In the genomic region with DNA sequence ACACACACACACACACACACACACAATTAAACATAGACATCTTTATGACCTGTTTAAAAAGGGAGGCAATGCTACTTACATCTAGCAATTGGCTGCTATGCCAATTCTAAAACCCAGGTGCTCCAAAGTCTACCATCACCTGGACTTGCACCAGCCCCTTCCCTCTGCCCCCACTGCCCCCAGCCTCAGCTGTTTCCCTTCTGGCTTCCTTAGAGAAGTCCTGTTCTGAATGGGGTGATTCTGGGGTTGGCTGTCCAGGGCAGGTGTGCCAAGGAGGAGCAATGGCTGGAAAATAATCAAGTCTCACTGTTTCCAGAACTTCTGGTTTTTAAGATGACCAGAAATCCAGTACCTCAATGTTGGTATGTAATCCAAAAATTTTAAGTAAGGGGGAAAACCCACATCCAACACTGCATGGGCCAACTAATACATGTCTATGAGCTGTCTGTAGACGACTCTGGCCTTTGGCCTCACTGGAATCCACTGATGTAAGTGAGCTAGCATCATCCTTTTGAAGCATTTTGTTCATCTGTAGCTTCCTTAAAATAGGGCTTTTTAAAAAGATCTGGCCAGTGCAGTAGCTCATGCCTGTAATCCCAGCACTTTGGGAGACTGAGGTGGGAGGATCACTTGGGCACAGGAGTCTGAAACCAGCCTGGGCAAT, we compare ENCODE assay signal across 21 cellular contexts. TPM values are rescaled to one million over a fixed set of nuclear protein-coding genes. Genes with fewer than 3 reads are reported as not detected.
DNase-seq lines count a peak whose midpoint lies in the region; ATAC-seq and TF ChIP-seq lines count a peak whose summit lies in the region.
"Had no signal": no experiment of that assay in that cellular context is flagged by ENCODE, and none has a peak within 500 bp of the region (broad histone marks: within the 10 kb centered on the region; RNA-seq: fewer than 3 reads in every experiment).

No MANE protein-coding gene starts in this region.

- TF ChIP-seq RAD21 in SK-N-SH (IDR thresholded peaks at IDR 0.05; ENCODE audit: low read length): no peak

- H3K9me3 Mint-ChIP-seq in HFFc6: no peaks in the 10 kb centered on the region
- H3K9me3 Mint-ChIP-seq in neural crest cell: no peaks in the 10 kb centered on the region

- H3K27me3 Mint-ChIP-seq in HFFc6 (ENCODE audit: insufficient read depth) (peaks cover 2% of the 10 kb centered on the region), neural crest cell (ENCODE audit: low read depth) (peaks cover 3% of the 10 kb centered on the region)

- H3K4me1 ChIP-seq in SK-N-SH (ENCODE audit: control insufficient read depth in 1 of 2, insufficient read depth in 2 of 2, low read depth in 1 of 2, low read length in 1 of 2): peaks cover 11 to 21% of the 10 kb centered on the region in 2 experiments; a peak in 3 of 4 replicates

- H3K4me1 Mint-ChIP-seq in HFFc6 (ENCODE audit: low read depth) (peaks cover 54% of the 10 kb centered on the region), neural crest cell (peaks cover 36% of the 10 kb centered on the region)

- H3K9me3 ChIP-seq in SK-N-SH: no peaks in the 10 kb centered on the region
- H3K9me3 ChIP-seq: adrenal gland, mucosa of descending colon had no signal

- H3K4me3 ChIP-seq in SK-N-SH (ENCODE audit: low read depth in 2 of 2, low read length in 1 of 2): no peak overlapping the region; a peak in 1 of 4 replicates
- H3K4me3 ChIP-seq in choroid plexus epithelial cell (ENCODE audit: low read depth, low read length): no peak overlapping the region
- H3K4me3 ChIP-seq: adrenal gland, mucosa of descending colon had no signal

- H3K27me3 ChIP-seq in SK-N-SH (ENCODE audit: insufficient read depth): no peaks in the 10 kb centered on the region
- H3K27me3 ChIP-seq: adrenal gland had no signal

- H3K27ac ChIP-seq in SK-N-SH (ENCODE audit: low read depth in 2 of 2, low read length in 1 of 2): no peak overlapping the region
- H3K27ac ChIP-seq: 22Rv1 had no signal

- H3K27ac Mint-ChIP-seq in HFFc6 (peak overlapping the region; percentile 99; the same call in 1 of the 2 replicates), neural crest cell (ENCODE audit: unreplicated experiment) (no peak overlapping the region)

- CTCF ChIA-PET in SK-N-SH (lab: Yijun Ruan, JAX): interaction anchor here (1.2 to 3.8 kb wide), 2 partner anchors 13 to 15 kb away, joined by 3 to 19 read pairs; no protein-coding TSS in a partner anchor

- 0 out of 2 replicates have a peak overlapping the region, but pooled peaks have one; percentile 82 for H3K9ac ChIP-seq in SK-N-SH

- peaks cover 23% of the 10 kb centered on the region for H3K36me3 Mint-ChIP-seq in HFFc6 (ENCODE audit: low read depth)
- no peaks in the 10 kb centered on the region for H3K36me3 Mint-ChIP-seq in neural crest cell (ENCODE audit: low read depth)

- H3F3A ChIP-seq in SK-N-SH (replicated peaks; ENCODE audit: insufficient read depth): peaks cover 12% of the 10 kb centered on the region

- 55% methylated on average over 1 of the region's 1 CpG for WGBS in SK-N-SH (ENCODE audit: low lambda C conversion rate)

- H3K9me2 ChIP-seq in SK-N-SH: no peaks in the 10 kb centered on the region

- H3K36me3 ChIP-seq in SK-N-SH (replicated peaks in 1 of 2; ENCODE audit: control insufficient read depth in 1 of 2, insufficient read depth in 2 of 2, low read length in 1 of 2): peaks cover 17 to 36% of the 10 kb centered on the region in 2 experiments

- no peak for TF ChIP-seq CTCF in SK-N-SH (IDR thresholded peaks at IDR 0.05)
- TF ChIP-seq CTCF in HFFc6 (IDR thresholded peaks at IDR 0.05): no peak
- no peak for TF ChIP-seq CTCF in choroid plexus epithelial cell (conservative IDR thresholded peaks at IDR 0.05; ENCODE audit: low read depth, low read length)
- TF ChIP-seq CTCF in neural crest cell (conservative IDR thresholded peaks at IDR 0.05): no peak

- peaks cover 16% of the 10 kb centered on the region; the same call in 1 of the 2 replicates for H4K20me1 ChIP-seq in SK-N-SH (ENCODE audit: insufficient read depth)

- no peak for TF ChIP-seq EP300 in SK-N-SH (IDR thresholded peaks at IDR 0.05; ENCODE audit: borderline replicate concordance in 1 of 2, low read depth in 1 of 2, low read length in 1 of 2)

- DNase-seq in SK-N-SH (no peak), HFFc6 (no peak), choroid plexus epithelial cell (ENCODE audit: low read depth) (peak; percentile 59), neural crest cell (ENCODE audit: low read depth, low spot score) (no peak)
- DNase-seq: erythroblast, glutamatergic neuron, H7, mucosa of descending colon, NCI-H1417 treated with DMSO at 0.1 percent for 48 hours had no signal

- H3K4me2 ChIP-seq in SK-N-SH: peak overlapping the region; percentile 87

- no peak overlapping the region for H2AFZ ChIP-seq in SK-N-SH (ENCODE audit: low read depth)

- H3K4me3 Mint-ChIP-seq in HFFc6 (peak overlapping the region; percentile 98; the same call in 1 of the 2 replicates), neural crest cell (peak overlapping the region; percentile 98)

- peaks cover 67% of the 10 kb centered on the region for H3K79me2 ChIP-seq in SK-N-SH (ENCODE audit: insufficient read depth)

- POLR2A ChIA-PET in SK-N-SH (lab: Yijun Ruan, JAX): no interaction called here

- ATAC-seq in SK-N-SH treated with all-trans-retinoic acid at 6 μM for 48 hours: no peak
- ATAC-seq in GM18511 (IDR thresholded peaks at IDR 0.05; ENCODE audit: unreplicated experiment): no peak
- no peak for ATAC-seq in GM21390 (IDR thresholded peaks at IDR 0.05; ENCODE audit: unreplicated experiment)
- ATAC-seq in HG02970 (IDR thresholded peaks at IDR 0.05; ENCODE audit: low FRiP score, unreplicated experiment): no peak
- ATAC-seq: GM12878, K562, mucosa of descending colon had no signal

TF ChIP-seq in SK-N-SH, 30 proteins besides CTCF, POLR2A, EP300 and RAD21 (continues in another document):
- TF ChIP-seq TCF12 (IDR thresholded peaks at IDR 0.05) (no peak), SMC3 (IDR thresholded peaks at IDR 0.05; ENCODE audit: low read depth, low read length) (no peak), GATA2 (CRISPR knock-in tag; IDR thresholded peaks at IDR 0.05) (no peak), FOXJ3 (CRISPR knock-in tag; IDR thresholded peaks at IDR 0.05) (no peak)
- TF ChIP-seq, protein P1, sequence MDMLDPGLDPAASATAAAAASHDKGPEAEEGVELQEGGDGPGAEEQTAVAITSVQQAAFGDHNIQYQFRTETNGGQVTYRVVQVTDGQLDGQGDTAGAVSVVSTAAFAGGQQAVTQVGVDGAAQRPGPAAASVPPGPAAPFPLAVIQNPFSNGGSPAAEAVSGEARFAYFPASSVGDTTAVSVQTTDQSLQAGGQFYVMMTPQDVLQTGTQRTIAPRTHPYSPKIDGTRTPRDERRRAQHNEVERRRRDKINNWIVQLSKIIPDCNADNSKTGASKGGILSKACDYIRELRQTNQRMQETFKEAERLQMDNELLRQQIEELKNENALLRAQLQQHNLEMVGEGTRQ (IDR thresholded peaks at IDR 0.05; ENCODE audit: borderline replicate concordance, low read depth, low read length): no peak

TF ChIP-seq in SK-N-SH treated with all-trans-retinoic acid at 6 μM for 48 hours, 23 proteins besides CTCF, POLR2A, EP300 and RAD21 (continues in another document):
- TF ChIP-seq, protein P2, sequence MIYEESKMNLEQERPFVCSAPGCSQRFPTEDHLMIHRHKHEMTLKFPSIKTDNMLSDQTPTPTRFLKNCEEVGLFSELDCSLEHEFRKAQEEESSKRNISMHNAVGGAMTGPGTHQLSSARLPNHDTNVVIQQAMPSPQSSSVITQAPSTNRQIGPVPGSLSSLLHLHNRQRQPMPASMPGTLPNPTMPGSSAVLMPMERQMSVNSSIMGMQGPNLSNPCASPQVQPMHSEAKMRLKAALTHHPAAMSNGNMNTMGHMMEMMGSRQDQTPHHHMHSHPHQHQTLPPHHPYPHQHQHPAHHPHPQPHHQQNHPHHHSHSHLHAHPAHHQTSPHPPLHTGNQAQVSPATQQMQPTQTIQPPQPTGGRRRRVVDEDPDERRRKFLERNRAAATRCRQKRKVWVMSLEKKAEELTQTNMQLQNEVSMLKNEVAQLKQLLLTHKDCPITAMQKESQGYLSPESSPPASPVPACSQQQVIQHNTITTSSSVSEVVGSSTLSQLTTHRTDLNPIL (CRISPR knock-in tag; IDR thresholded peaks at IDR 0.05; ENCODE audit: low read depth): no peak
- TF ChIP-seq TCF4 (CRISPR knock-in tag; IDR thresholded peaks at IDR 0.05; ENCODE audit: borderline replicate concordance) (no peak), PPARA (CRISPR knock-in tag; IDR thresholded peaks at IDR 0.05; ENCODE audit: borderline replicate concordance) (no peak), ZFP3 (CRISPR knock-in tag; IDR thresholded peaks at IDR 0.05) (no peak), OSR1 (CRISPR knock-in tag; IDR thresholded peaks at IDR 0.05) (no peak)

RNA-seq across cellular contexts. Expression of a gene that starts 2.1 kb away (rescaled TPM):
- 73.9 and 75.6 TPM in 2 replicates for polyA plus RNA-seq in SK-N-SH (2012; rRNA removed)
- polyA plus RNA-seq in SK-N-SH (2012; cell fraction: cytosol; rRNA removed): 54.3 and 71.7 TPM in 2 replicates
- 119 and 179 TPM in 2 replicates for polyA plus RNA-seq in SK-N-SH (2012; cell fraction: nucleus; rRNA removed)
- total RNA-seq in HFFc6 (2021; fragmentation: NEBNext Ultra II Directional; extraction: Animal tissue kit (Norgen Biotek cat#: 25700)): 10 to 100 TPM; 47.9 to 63.0 (median 50.9) TPM
- total RNA-seq in neural crest cell: 14.0 and 15.9 TPM in 2 replicates

RNA-seq across cellular contexts. Expression of a gene that starts 2.3 kb away (rescaled TPM):
- 52.0 and 58.0 TPM in 2 replicates for polyA plus RNA-seq in SK-N-SH (2012; rRNA removed)
- polyA plus RNA-seq in SK-N-SH (2012; cell fraction: cytosol; rRNA removed): 35.5 and 42.1 TPM in 2 replicates
- 72.8 and 108 TPM in 2 replicates for polyA plus RNA-seq in SK-N-SH (2012; cell fraction: nucleus; rRNA removed)
- total RNA-seq in HFFc6 (2021; fragmentation: NEBNext Ultra II Directional; extraction: Animal tissue kit (Norgen Biotek cat#: 25700)): 10 to 100 TPM; 73.8 to 89.7 (median 85.2) TPM
- 38.2 and 38.8 TPM in 2 replicates for total RNA-seq in neural crest cell

RNA-seq across cellular contexts. Expression of a gene that starts 14.2 kb away (rescaled TPM):
- polyA plus RNA-seq in SK-N-SH (2012; rRNA removed): 8.6 and 11.4 TPM in 2 replicates
- polyA plus RNA-seq in SK-N-SH (2012; cell fraction: cytosol; rRNA removed): 10.5 and 11.2 TPM in 2 replicates
- 3.5 and 4.1 TPM in 2 replicates for polyA plus RNA-seq in SK-N-SH (2012; cell fraction: nucleus; rRNA removed)
- total RNA-seq in HFFc6 (2021; fragmentation: NEBNext Ultra II Directional; extraction: Animal tissue kit (Norgen Biotek cat#: 25700)): 10 to 100 TPM; 17.6 to 29.5 (median 24.1) TPM
- total RNA-seq in neural crest cell: 276 and 298 TPM in 2 replicates

RNA-seq across cellular contexts. Expression of a gene that starts 24.1 kb away (rescaled TPM):
- 96.1 and 98.1 TPM in 2 replicates for polyA plus RNA-seq in SK-N-SH (2012; rRNA removed)
- 71.4 and 94.2 TPM in 2 replicates for polyA plus RNA-seq in SK-N-SH (2012; cell fraction: cytosol; rRNA removed)
- polyA plus RNA-seq in SK-N-SH (2012; cell fraction: nucleus; rRNA removed): 59.1 and 62.2 TPM in 2 replicates
- total RNA-seq in HFFc6 (2021; fragmentation: NEBNext Ultra II Directional; extraction: Animal tissue kit (Norgen Biotek cat#: 25700)): 100 to 1,000 TPM; 104 to 118 (median 106) TPM
- total RNA-seq in neural crest cell: 75.5 and 78.2 TPM in 2 replicates

RNA-seq across cellular contexts. Expression of a gene that starts 31.8 kb away (rescaled TPM):
- polyA plus RNA-seq in SK-N-SH (2012; rRNA removed): not detected in 2 replicates
- polyA plus RNA-seq in SK-N-SH (2012; cell fraction: cytosol; rRNA removed): not detected in 2 replicates
- polyA plus RNA-seq in SK-N-SH (2012; cell fraction: nucleus; rRNA removed): not detected in 2 replicates
- not detected for total RNA-seq in HFFc6 (2021; fragmentation: NEBNext Ultra II Directional; extraction: Animal tissue kit (Norgen Biotek cat#: 25700))
- not detected in 2 replicates for total RNA-seq in neural crest cell
- total RNA-seq: adrenal gland, GM12878, H7, K562, kidney epithelial cell, mucosa of descending colon, NCI-H460, SK-MEL-5, subcutaneous adipose tissue had no signal
- polyA plus RNA-seq: adrenal gland, GM12878, K562 had no signal
